Comparison of ENCODE assay signal across 1 cellular context in genomic region chr14:23300687-23301223, GRCh38.
TF ChIP-seq lines count a peak whose summit lies in the region.

No MANE protein-coding gene starts in this region.

TF ChIP-seq in K562, 482 proteins besides CTCF, POLR2A, EP300 and RAD21 (continued from another document and continues in another):
- TF ChIP-seq GTF3C2 (IDR thresholded peaks at IDR 0.05; ENCODE audit: borderline replicate concordance, extremely low read depth, insufficient read length) (no peak), ZBTB11 (CRISPR knock-in tag; IDR thresholded peaks at IDR 0.05) (peak in 1 of 3 experiments; percentile 19; a peak in 1 of 6 replicates), GATA2 (CRISPR knock-in tag; IDR thresholded peaks at IDR 0.05) (no peak), RNF219 (CRISPR knock-in tag; IDR thresholded peaks at IDR 0.05) (no peak), SRSF3 (IDR thresholded peaks at IDR 0.05; ENCODE audit: insufficient read depth, low read length) (no peak), SIN3B (IDR thresholded peaks at IDR 0.05; ENCODE audit: low read depth) (no peak), RREB1 (CRISPR knock-in tag; IDR thresholded peaks at IDR 0.05) (no peak), ZNF584 (CRISPR knock-in tag; IDR thresholded peaks at IDR 0.05; ENCODE audit: low read depth) (no peak), MCM5 (IDR thresholded peaks at IDR 0.05; ENCODE audit: low read depth) (no peak), CHD1 (IDR thresholded peaks at IDR 0.05; ENCODE audit: low read length) (peak; percentile 55), KAT8 (IDR thresholded peaks at IDR 0.05; ENCODE audit: low read depth) (no peak), SREBF1 (IDR thresholded peaks at IDR 0.05; ENCODE audit: borderline replicate concordance, low read depth, low read length) (no peak), ZNF561 (CRISPR knock-in tag; conservative IDR thresholded peaks at IDR 0.05) (no peak), ZNF77 (CRISPR knock-in tag; IDR thresholded peaks at IDR 0.05) (no peak), SRSF1 (IDR thresholded peaks at IDR 0.05; ENCODE audit: low read depth, low read length) (no peak), TCF3 (CRISPR knock-in tag; IDR thresholded peaks at IDR 0.05) (no peak), SMARCB1 (IDR thresholded peaks at IDR 0.05; ENCODE audit: insufficient read length, low read depth) (no peak), CXXC5 (CRISPR knock-in tag; IDR thresholded peaks at IDR 0.05) (peak; percentile 14), NEUROD1 (IDR thresholded peaks at IDR 0.05; ENCODE audit: borderline replicate concordance, low read depth, low read length, partially characterized antibody) (no peak), PHF21A (IDR thresholded peaks at IDR 0.05; ENCODE audit: borderline replicate concordance, low read depth) (no peak), ZNF232 (CRISPR knock-in tag; IDR thresholded peaks at IDR 0.05) (no peak), REST (CRISPR knock-in tag; IDR thresholded peaks at IDR 0.05; ENCODE audit: low read depth) (0 out of 2 replicates have a peak, but pooled peaks have one; percentile 60), THAP12 (CRISPR knock-in tag; IDR thresholded peaks at IDR 0.05) (0 out of 2 replicates have a peak, but pooled peaks have one; percentile 20), TBL1XR1 (IDR thresholded peaks at IDR 0.05; ENCODE audit: low read length in 2 of 2) (no peak)
- TF ChIP-seq, protein P1, sequence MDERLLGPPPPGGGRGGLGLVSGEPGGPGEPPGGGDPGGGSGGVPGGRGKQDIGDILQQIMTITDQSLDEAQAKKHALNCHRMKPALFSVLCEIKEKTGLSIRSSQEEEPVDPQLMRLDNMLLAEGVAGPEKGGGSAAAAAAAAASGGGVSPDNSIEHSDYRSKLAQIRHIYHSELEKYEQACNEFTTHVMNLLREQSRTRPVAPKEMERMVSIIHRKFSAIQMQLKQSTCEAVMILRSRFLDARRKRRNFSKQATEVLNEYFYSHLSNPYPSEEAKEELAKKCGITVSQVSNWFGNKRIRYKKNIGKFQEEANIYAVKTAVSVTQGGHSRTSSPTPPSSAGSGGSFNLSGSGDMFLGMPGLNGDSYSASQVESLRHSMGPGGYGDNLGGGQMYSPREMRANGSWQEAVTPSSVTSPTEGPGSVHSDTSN (CRISPR knock-in tag; IDR thresholded peaks at IDR 0.05; ENCODE audit: low read depth), result no peak
- TF ChIP-seq, protein P1 (tag; conservative IDR thresholded peaks at IDR 0.05; ENCODE audit: low read depth), result peak; percentile 68
- TF ChIP-seq, protein P2, sequence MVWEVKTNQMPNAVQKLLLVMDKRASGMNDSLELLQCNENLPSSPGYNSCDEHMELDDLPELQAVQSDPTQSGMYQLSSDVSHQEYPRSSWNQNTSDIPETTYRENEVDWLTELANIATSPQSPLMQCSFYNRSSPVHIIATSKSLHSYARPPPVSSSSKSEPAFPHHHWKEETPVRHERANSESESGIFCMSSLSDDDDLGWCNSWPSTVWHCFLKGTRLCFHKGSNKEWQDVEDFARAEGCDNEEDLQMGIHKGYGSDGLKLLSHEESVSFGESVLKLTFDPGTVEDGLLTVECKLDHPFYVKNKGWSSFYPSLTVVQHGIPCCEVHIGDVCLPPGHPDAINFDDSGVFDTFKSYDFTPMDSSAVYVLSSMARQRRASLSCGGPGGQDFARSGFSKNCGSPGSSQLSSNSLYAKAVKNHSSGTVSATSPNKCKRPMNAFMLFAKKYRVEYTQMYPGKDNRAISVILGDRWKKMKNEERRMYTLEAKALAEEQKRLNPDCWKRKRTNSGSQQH (CRISPR knock-in tag; IDR thresholded peaks at IDR 0.05), result no peak
